In genomic region chr5:141354900-141355469, GRCh38 we compare ENCODE assay signal across 12 cellular contexts. TPM values are rescaled to one million over a fixed set of nuclear protein-coding genes. Genes with fewer than 3 reads are reported as not detected.
A peak's percentile ranks its signal among the peaks of the same experiment; 100 is the strongest.
DNase-seq lines count a peak whose midpoint lies in the region; ATAC-seq and TF ChIP-seq lines count a peak whose summit lies in the region.
"Had no signal": no experiment of that assay in that cellular context is flagged by ENCODE, and none has a peak within 500 bp of the region (broad histone marks: within the 10 kb centered on the region; RNA-seq: fewer than 3 reads in every experiment).

TSS of gene PCDHGA4 (plus strand) at chr5:141355021. CDS start at chr5:141355108, 87 bp downstream.

- 15 to 24% methylated on average over 29 of the region's 29 CpGs for whole genome bisulfite sequencing in tibial nerve, 2 donors

- no peaks in the 10 kb centered on the region for H3K4me1 Mint-ChIP-seq in activated naive CD4-positive, alpha-beta T cell treated with anti-CD3 and anti-CD28 coated beads, Interleukin-2, amount 10 ng/mL, durations not matched to agents 7 days and 5 days
- peaks cover 0 to 5% (median 4%) of the 10 kb centered on the region in 3 donors for H3K4me1 Mint-ChIP-seq in T-cell

- peaks cover 20% of the 10 kb centered on the region for H3K27me3 ChIP-seq in foreskin keratinocyte
- no peaks in the 10 kb centered on the region for H3K27me3 ChIP-seq in tibial nerve

- H3K4me1 ChIP-seq in foreskin keratinocyte: no peaks in the 10 kb centered on the region
- H3K4me1 ChIP-seq in tibial nerve: no peaks in the 10 kb centered on the region

- TF ChIP-seq EP300 in tibial nerve (IDR thresholded peaks at IDR 0.05): no peak

- peaks cover 0 to 40% (median 0%) of the 10 kb centered on the region in 3 donors for H3K36me3 ChIP-seq in tibial nerve

- peaks cover 0 to 99% (median 42%) of the 10 kb centered on the region in 4 donors for H3K9me3 ChIP-seq in tibial nerve

- H3K4me3 ChIP-seq in tibial nerve: peak within 1 kb of the TSS in 2 of 4 donors; percentile 9 to 43

- H3K27ac Mint-ChIP-seq in activated naive CD4-positive, alpha-beta T cell treated with anti-CD3 and anti-CD28 coated beads, Interleukin-2, amount 10 ng/mL, durations not matched to agents 7 days and 5 days: no peak within 1 kb of the TSS
- no peak within 1 kb of the TSS for H3K27ac Mint-ChIP-seq in T-cell

- peak within 1 kb of the TSS; percentile 15 for H3K4me3 Mint-ChIP-seq in activated naive CD4-positive, alpha-beta T cell treated with anti-CD3 and anti-CD28 coated beads, Interleukin-2, amount 10 ng/mL, durations not matched to agents 7 days and 5 days
- peak within 1 kb of the TSS in 2 of 3 donors; percentile 47 to 49 for H3K4me3 Mint-ChIP-seq in T-cell

- no peak for TF ChIP-seq POLR2A in tibial nerve (IDR thresholded peaks at IDR 0.05)

- no peak within 1 kb of the TSS for H3K27ac ChIP-seq in foreskin keratinocyte
- no peak within 1 kb of the TSS for H3K27ac ChIP-seq in tibial nerve

- no peak for DNase-seq in activated naive CD4-positive, alpha-beta T cell treated with anti-CD3 and anti-CD28 coated beads, Interleukin-2, amount 10 ng/mL, durations not matched to agents 7 days and 5 days
- DNase-seq in activated naive CD4-positive, alpha-beta T cell treated with Interleukin-2 at 50 U/mL for 16 hours: no peak
- DNase-seq in T-cell (no peak), foreskin keratinocyte (no peak), tibial nerve (ENCODE audit: low spot score in 2 of 2) (no peak), medulla oblongata (ENCODE audit: extremely low spot score) (no peak), NCI-H1694 treated with DMSO at 0.1 percent for 48 hours (lab: John Stamatoyannopoulos, UW) (no peak)
- DNase-seq in effector CD4-positive, alpha-beta T cell: no peak
- DNase-seq: activated gamma-delta T cell treated with Interleukin-2 at 50 U/mL for 16 hours; DMS79; NCI-H524; stimulated activated naive CD4-positive, alpha-beta T cell treated with Interleukin-2 at 50 U/mL for 16 hours had no signal

- H3K27me3 Mint-ChIP-seq in activated naive CD4-positive, alpha-beta T cell treated with anti-CD3 and anti-CD28 coated beads, Interleukin-2, amount 10 ng/mL, durations not matched to agents 7 days and 5 days: peaks cover 51% of the 10 kb centered on the region
- peaks cover 69 to 81% of the 10 kb centered on the region in 2 donors for H3K27me3 Mint-ChIP-seq in T-cell

- peaks cover 8% of the 10 kb centered on the region for H3K36me3 Mint-ChIP-seq in activated naive CD4-positive, alpha-beta T cell treated with anti-CD3 and anti-CD28 coated beads, Interleukin-2, amount 10 ng/mL, durations not matched to agents 7 days and 5 days
- peaks cover 6% of the 10 kb centered on the region for H3K36me3 Mint-ChIP-seq in T-cell

- POLR2A ChIA-PET in T-cell (lab: Charles Lee): interaction anchor here (1.0 to 1.2 kb wide), 3 partner anchors 11 to 24 kb away, joined by 3 to 5 read pairs (median 3); partner anchors contain the start of genes PCDHGA1 (in 1 of the 2) and PCDHGB3 (in 1 of the 2)

- ATAC-seq in T-cell (replicated peaks in 1 of 4) (no peak), foreskin keratinocyte (no peak)

- TF ChIP-seq CTCF in foreskin keratinocyte (conservative IDR thresholded peaks at IDR 0.05) (peak; percentile 47), tibial nerve (IDR thresholded peaks at IDR 0.05) (peak in 4 of 5 experiments; percentile 13 to 27 (median 18))

- CTCF ChIA-PET in activated naive CD4-positive, alpha-beta T cell treated with anti-CD3 and anti-CD28 coated beads, Interleukin-2, amount 10 ng/mL, durations not matched to agents 7 days and 5 days (lab: Charles Lee): interaction anchor here (0.9 to 1.5 kb wide), 8 partner anchors 8 to 209 kb away, joined by 3 to 5 read pairs (median 3); partner anchors contain the start of genes PCDHGA3 and PCDHGA6
- CTCF ChIA-PET in T-cell (lab: Charles Lee): interaction anchor here in 1 of 2 donors (1.0 kb wide), 2 partner anchors 25 to 209 kb away, joined by 3 to 8 read pairs; partner anchors contain the start of gene PCDHGA1

- H3K9me3 Mint-ChIP-seq in activated naive CD4-positive, alpha-beta T cell treated with anti-CD3 and anti-CD28 coated beads, Interleukin-2, amount 10 ng/mL, durations not matched to agents 7 days and 5 days: peaks cover 30% of the 10 kb centered on the region
- peaks cover 19 to 33% (median 30%) of the 10 kb centered on the region in 3 donors for H3K9me3 Mint-ChIP-seq in T-cell

RNA-seq across cellular contexts. Expression of gene PCDHGA4, which starts in this region (rescaled TPM):
- total RNA-seq in T-cell (under 1 TPM in 4 of 5 donors, not detected in 1; 0.18 to 0.37 (median 0.28) TPM), foreskin keratinocyte (0.04 and 0.07 TPM in 2 replicates), tibial nerve (10 to 100 TPM in 2 of 4 donors, 1 to 10 TPM in 2; 5.1 to 13.5 (median 9.2) TPM)
- 0.02 TPM in 1 of 2 replicates, not detected in the other for polyA plus RNA-seq in foreskin keratinocyte
